ENCODE assay signal across 8 cellular contexts in genomic region chr11:88947843-88948572, GRCh38.
A peak's percentile ranks its signal among the peaks of the same experiment; 100 is the strongest.
DNase-seq lines count a peak whose midpoint lies in the region; ATAC-seq, FAIRE-seq and TF ChIP-seq lines count a peak whose summit lies in the region.
"Not testable (repeated sequence)": the region's sequence is repeated elsewhere in the genome, so short reads cannot be mapped to it uniquely, and the experiment has no call there.

No MANE protein-coding gene starts in this region.

- not testable (repeated sequence) for H3K36me3 ChIP-seq in MM.1S (replicated peaks; ENCODE audit: insufficient read depth, low read length); H1 (ENCODE audit: control insufficient read depth in 2 of 4, insufficient read depth in 4 of 4, low read length in 3 of 4)

- TF ChIP-seq EP300 in H1 (IDR thresholded peaks at IDR 0.05; ENCODE audit: borderline replicate concordance in 1 of 2, low read depth in 2 of 2, low read length in 2 of 2) = not testable (repeated sequence)

- H3K4me2 ChIP-seq in MM.1S (ENCODE audit: low read depth, low read length) = peak overlapping the region; percentile 51
- not testable (repeated sequence) for H3K4me2 ChIP-seq in H1 (ENCODE audit: insufficient read depth in 1 of 2, low read depth in 2 of 2, low read length in 2 of 2)

- H4K8ac ChIP-seq in H1 (ENCODE audit: extremely low read depth, insufficient read depth, low read length) = not testable (repeated sequence)

- peak; percentile 75 for FAIRE-seq in H1 (lab: Jason Lieb, UNC)

- CTCF ChIA-PET in H1 (lab: Charles Lee; ENCODE audit: partially characterized antibody) = not testable (repeated sequence)

- not testable (repeated sequence) for TF ChIP-seq RAD21 in H1 (IDR thresholded peaks at IDR 0.05 in 1 of 2, conservative IDR thresholded peaks at IDR 0.05 in 1 of 2; ENCODE audit: low read depth in 2 of 2, low read length in 2 of 2)

- H2BK5ac ChIP-seq in H1 (ENCODE audit: low read depth, low read length) = not testable (repeated sequence)

- not testable (repeated sequence) for H2BK12ac ChIP-seq in H1 (ENCODE audit: low read depth, low read length)

- peaks cover 26% of the 10 kb centered on the region for H3K4me1 ChIP-seq in MM.1S (ENCODE audit: low read length)
- not testable (repeated sequence) for H3K4me1 ChIP-seq in H1 (replicated peaks in 1 of 4; ENCODE audit: control insufficient read depth in 3 of 4, insufficient read depth in 4 of 4, low read length in 3 of 4)

- not testable (repeated sequence) for H3K9me2 ChIP-seq in MM.1S (replicated peaks; ENCODE audit: insufficient read depth, low read length)

- not testable (repeated sequence) for H4K20me1 ChIP-seq in MM.1S (ENCODE audit: insufficient read depth, low read length); H1 (replicated peaks in 1 of 2; ENCODE audit: control insufficient read depth in 1 of 2, insufficient read depth in 2 of 2, low read length in 2 of 2)

- not testable (repeated sequence) for H3K18ac ChIP-seq in H1 (ENCODE audit: extremely low read depth, low read length)

- H3K9me3 ChIP-seq in MM.1S (replicated peaks; ENCODE audit: insufficient read depth, low read length); H1 (ENCODE audit: insufficient read depth in 2 of 2, low read depth in 1 of 2, low read length in 1 of 2): not testable (repeated sequence)

- H3K56ac ChIP-seq in H1 (replicated peaks; ENCODE audit: insufficient read length, low read depth, low read length) = not testable (repeated sequence)

- not testable (repeated sequence) for TF ChIP-seq CTCF in MM.1S (IDR thresholded peaks at IDR 0.05; ENCODE audit: low read length); H1 (IDR thresholded peaks at IDR 0.05; ENCODE audit: control extremely low read depth in 1 of 3, insufficient read depth in 1 of 3, low read depth in 1 of 3, low read length in 3 of 3)

- not testable (repeated sequence) for H4K5ac ChIP-seq in H1 (ENCODE audit: insufficient read length, low read depth, low read length)

- not testable (repeated sequence) for H3K14ac ChIP-seq in H1 (ENCODE audit: insufficient read length)

- H4K91ac ChIP-seq in H1 (replicated peaks; ENCODE audit: insufficient read length, low read length) = not testable (repeated sequence)

- POLR2A ChIA-PET in H1 (lab: Charles Lee; ENCODE audit: partially characterized antibody) = not testable (repeated sequence)

- not testable (repeated sequence) for H3K23ac ChIP-seq in H1 (ENCODE audit: insufficient read length)

- H3K9ac ChIP-seq in MM.1S (ENCODE audit: low read length); H1 (replicated peaks in 1 of 4; ENCODE audit: extremely low read depth in 1 of 4, low read depth in 3 of 4, low read length in 3 of 4): not testable (repeated sequence)

- H2BK120ac ChIP-seq in H1 (replicated peaks; ENCODE audit: low read depth, low read length) = not testable (repeated sequence)

- not testable (repeated sequence) for TF ChIP-seq POLR2A in H1 (IDR thresholded peaks at IDR 0.05; ENCODE audit: control extremely low read depth in 1 of 2, low read depth in 2 of 2, low read length in 2 of 2)

- 79% methylated on average over 6 of the region's 6 CpGs; no CpG with 5 or more reads in 1 of the 2 experiments for WGBS in H1 (ENCODE audit: extremely low coverage in 1 of 2, insufficient coverage in 1 of 2, insufficient read length in 1 of 2, insufficient replicate concordance in 2 of 2, low coverage in 1 of 2, low lambda C conversion rate in 2 of 2, missing lambda C conversion rate in 1 of 2), 2 experiments

- H3K27me3 ChIP-seq in MM.1S (replicated peaks; ENCODE audit: insufficient read depth, low read length); H1 (replicated peaks in 1 of 4; ENCODE audit: control insufficient read depth in 3 of 4, extremely low read depth in 1 of 4, insufficient read depth in 3 of 4, low read length in 3 of 4): not testable (repeated sequence)

- not testable (repeated sequence) for H3K79me2 ChIP-seq in MM.1S (ENCODE audit: low read length); H1 (ENCODE audit: control insufficient read depth in 1 of 2, insufficient read depth in 2 of 2, low read length in 2 of 2)

- H3K23me2 ChIP-seq in H1 (ENCODE audit: low read depth, low read length) = not testable (repeated sequence)

- H2AK5ac ChIP-seq in H1 (ENCODE audit: low read depth, low read length) = not testable (repeated sequence)

- DNase-seq in MM.1S = peak; percentile 79
- DNase-seq in H1 (ENCODE audit: low read depth in 1 of 2, low spot score in 2 of 2) = not testable (repeated sequence)

- not testable (repeated sequence) for H2BK15ac ChIP-seq in H1 (ENCODE audit: low read length)

- H2AFZ ChIP-seq in MM.1S (ENCODE audit: low read length) = peak overlapping the region; percentile 49; the same call in 1 of the 2 replicates
- not testable (repeated sequence) for H2AFZ ChIP-seq in H1 (ENCODE audit: low read length)

- not testable (repeated sequence) for H3K4ac ChIP-seq in H1 (replicated peaks; ENCODE audit: insufficient read length, low read depth, low read length)

- ATAC-seq in GM18511 (IDR thresholded peaks at IDR 0.05; ENCODE audit: unreplicated experiment) (peak; percentile 88), GM18909 (IDR thresholded peaks at IDR 0.05; ENCODE audit: poor library complexity, unreplicated experiment) (peak; percentile 80), GM19463 (IDR thresholded peaks at IDR 0.05; ENCODE audit: unreplicated experiment) (peak; percentile 76), GM21619 (IDR thresholded peaks at IDR 0.05; ENCODE audit: unreplicated experiment) (peak; percentile 50), HG02943 (IDR thresholded peaks at IDR 0.05; ENCODE audit: low read depth, unreplicated experiment) (peak; percentile 87), HG03354 (IDR thresholded peaks at IDR 0.05; ENCODE audit: poor library complexity, severe bottlenecking, unreplicated experiment) (peak; percentile 86)

- peak overlapping the region; percentile 53; the same call in 1 of the 2 replicates for H3K27ac ChIP-seq in MM.1S (ENCODE audit: low read length)
- H3K27ac ChIP-seq in H1 (ENCODE audit: low read depth, low read length) = not testable (repeated sequence)

- H3F3A ChIP-seq in MM.1S (ENCODE audit: insufficient read depth, low read length) = peaks cover 22% of the 10 kb centered on the region

- peak overlapping the region; percentile 41 for H3K4me3 ChIP-seq in MM.1S (ENCODE audit: low read length)
- H3K4me3 ChIP-seq in H1 (ENCODE audit: extremely low read depth in 1 of 4, insufficient read depth in 2 of 4, low read depth in 3 of 4, low read length in 4 of 4) = not testable (repeated sequence)

- H2BK20ac ChIP-seq in H1 (ENCODE audit: low read length) = not testable (repeated sequence)

- not testable (repeated sequence) for H3K79me1 ChIP-seq in H1 (ENCODE audit: low read depth, low read length)

TF ChIP-seq in H1, 55 proteins besides CTCF, POLR2A, EP300 and RAD21:
- 0 out of 2 replicates have a peak, but pooled peaks have one; percentile 54 for TF ChIP-seq YY1 (IDR thresholded peaks at IDR 0.05; ENCODE audit: low read depth, low read length)
